In genomic region chr19:52601025-52601973, GRCh38 we compare ENCODE assay signal across 8 cellular contexts. TPM values are rescaled to one million over a fixed set of nuclear protein-coding genes. Genes with fewer than 3 reads are reported as not detected.
DNase-seq lines count a peak whose midpoint lies in the region; ATAC-seq and TF ChIP-seq lines count a peak whose summit lies in the region.

No MANE protein-coding gene starts in this region.

- peak; percentile 7 for TF ChIP-seq CTCF in fibroblast of pulmonary artery (IDR thresholded peaks at IDR 0.05; ENCODE audit: low read length, missing control alignments)

- peak overlapping the region; percentile 75 for H3K4me3 ChIP-seq in fibroblast of pulmonary artery (replicated peaks; ENCODE audit: low read depth, low read length)

- peak overlapping the region; percentile 88 to 97 (median 90) for H3K4me3 Mint-ChIP-seq in IgD-negative memory B cell
- H3K4me3 Mint-ChIP-seq in natural killer cell treated with Interleukin-12 subunit alpha and Interleukin-12 subunit beta and Interleukin-15 and Interleukin-18, amount 100 ng/mL, for 72 hours = peak overlapping the region; percentile 90
- H3K4me3 Mint-ChIP-seq in stimulated activated naive B cell treated with anti-CD40 and anti-IgM and Interleukin-4, amounts not matched to agents 10 μg/mL and 1 μg/mL and 100 μg/mL, for 72 hours = peak overlapping the region; percentile 88 to 91

- H3K27me3 Mint-ChIP-seq in IgD-negative memory B cell = no peaks in the 10 kb centered on the region
- no peaks in the 10 kb centered on the region for H3K27me3 Mint-ChIP-seq in natural killer cell treated with Interleukin-12 subunit alpha and Interleukin-12 subunit beta and Interleukin-15 and Interleukin-18, amount 100 ng/mL, for 72 hours
- no peaks in the 10 kb centered on the region for H3K27me3 Mint-ChIP-seq in stimulated activated naive B cell treated with anti-CD40 and anti-IgM and Interleukin-4, amounts not matched to agents 10 μg/mL and 1 μg/mL and 100 μg/mL, for 72 hours

- ATAC-seq in GM21529 (IDR thresholded peaks at IDR 0.05; ENCODE audit: unreplicated experiment) = peak; percentile 86
- peak; percentile 99 to 100 for ATAC-seq in natural killer cell treated with Interleukin-12 subunit alpha and Interleukin-12 subunit beta and Interleukin-15 and Interleukin-18, amount 100 ng/mL, for 72 hours
- ATAC-seq in stimulated activated naive B cell treated with anti-CD40 and anti-IgM and Interleukin-4, amounts not matched to agents 10 μg/mL and 1 μg/mL and 100 μg/mL, for 72 hours (replicated peaks) = peak; percentile 96 to 98

- H3K36me3 Mint-ChIP-seq in IgD-negative memory B cell = peaks cover 8% of the 10 kb centered on the region
- peaks cover 35% of the 10 kb centered on the region for H3K36me3 Mint-ChIP-seq in natural killer cell treated with Interleukin-12 subunit alpha and Interleukin-12 subunit beta and Interleukin-15 and Interleukin-18, amount 100 ng/mL, for 72 hours
- peaks cover 32 to 45% of the 10 kb centered on the region in 2 donors for H3K36me3 Mint-ChIP-seq in stimulated activated naive B cell treated with anti-CD40 and anti-IgM and Interleukin-4, amounts not matched to agents 10 μg/mL and 1 μg/mL and 100 μg/mL, for 72 hours

- DNase-seq in DMS53 (lab: John Stamatoyannopoulos, UW) (peak; percentile 94), fibroblast of pulmonary artery (ENCODE audit: low read depth) (peak; percentile 88)
- DNase-seq in activated T-helper 1 cell treated with anti-CD3 and anti-CD28 coated beads, Interleukin-2, amount 50 U/mL, for 16 hours (ENCODE audit: low read depth in 1 of 2, low spot score in 1 of 2) = peak; percentile 87 to 92
- DNase-seq in natural killer cell treated with Interleukin-12 subunit alpha and Interleukin-12 subunit beta and Interleukin-15 and Interleukin-18, amount 100 ng/mL, for 72 hours (ENCODE audit: low spot score) = peak; percentile 94
- DNase-seq in stimulated activated naive B cell treated with anti-CD40 and anti-IgM and Interleukin-4, amounts not matched to agents 10 μg/mL and 1 μg/mL and 100 μg/mL, for 72 hours = peak; percentile 87

- peaks cover 6 to 16% (median 15%) of the 10 kb centered on the region in 3 donors for H3K9me3 Mint-ChIP-seq in IgD-negative memory B cell
- H3K9me3 Mint-ChIP-seq in natural killer cell treated with Interleukin-12 subunit alpha and Interleukin-12 subunit beta and Interleukin-15 and Interleukin-18, amount 100 ng/mL, for 72 hours = peaks cover 5% of the 10 kb centered on the region
- H3K9me3 Mint-ChIP-seq in stimulated activated naive B cell treated with anti-CD40 and anti-IgM and Interleukin-4, amounts not matched to agents 10 μg/mL and 1 μg/mL and 100 μg/mL, for 72 hours = peaks cover 14% of the 10 kb centered on the region in 2 donors

- peak overlapping the region; percentile 31 to 92 (median 73) for H3K27ac Mint-ChIP-seq in IgD-negative memory B cell
- peak overlapping the region; percentile 18 to 57 for H3K27ac Mint-ChIP-seq in natural killer cell treated with Interleukin-12 subunit alpha and Interleukin-12 subunit beta and Interleukin-15 and Interleukin-18, amount 100 ng/mL, for 72 hours
- H3K27ac Mint-ChIP-seq in stimulated activated naive B cell treated with anti-CD40 and anti-IgM and Interleukin-4, amounts not matched to agents 10 μg/mL and 1 μg/mL and 100 μg/mL, for 72 hours = peak overlapping the region; percentile 86

- peaks cover 15 to 21% (median 17%) of the 10 kb centered on the region in 3 donors for H3K4me1 Mint-ChIP-seq in IgD-negative memory B cell
- peaks cover 20 to 21% of the 10 kb centered on the region in 2 donors for H3K4me1 Mint-ChIP-seq in natural killer cell treated with Interleukin-12 subunit alpha and Interleukin-12 subunit beta and Interleukin-15 and Interleukin-18, amount 100 ng/mL, for 72 hours (ENCODE audit: low read depth in 2 of 2)
- H3K4me1 Mint-ChIP-seq in stimulated activated naive B cell treated with anti-CD40 and anti-IgM and Interleukin-4, amounts not matched to agents 10 μg/mL and 1 μg/mL and 100 μg/mL, for 72 hours = peaks cover 9 to 30% of the 10 kb centered on the region in 2 donors

TF ChIP-seq in PFSK-1, 5 proteins besides CTCF, POLR2A, EP300 and RAD21:
- TF ChIP-seq FOXP2 (optimal IDR thresholded peaks at IDR 0.05; ENCODE audit: borderline replicate concordance, extremely low read depth, extremely low read length, insufficient read depth) (no peak), POLR2AphosphoS5 (IDR thresholded peaks at IDR 0.05; ENCODE audit: low read depth, low read length) (peak; percentile 32; the same call in 1 of the 2 replicates)

RNA-seq across cellular contexts. Expression of gene ZNF701, which starts 31.2 kb away (rescaled TPM):
- 18.3 TPM for polyA plus RNA-seq in IgD-negative memory B cell
- 0.35 TPM for polyA plus RNA-seq in PFSK-1 (2012; ENCODE audit: insufficient read length, low read depth)
- total RNA-seq in natural killer cell treated with Interleukin-12 subunit alpha and Interleukin-12 subunit beta and Interleukin-15 and Interleukin-18, amount 100 ng/mL, for 72 hours = 10 to 100 TPM; 30.7 to 33.4 TPM

RNA-seq across cellular contexts. Expression of gene ZNF83, which starts 36.9 kb away (rescaled TPM):
- polyA plus RNA-seq in IgD-negative memory B cell = 13.9 TPM
- 0.41 TPM for polyA plus RNA-seq in PFSK-1 (2012; ENCODE audit: insufficient read length, low read depth)
- 10 to 100 TPM; 20.2 to 25.8 TPM for total RNA-seq in natural killer cell treated with Interleukin-12 subunit alpha and Interleukin-12 subunit beta and Interleukin-15 and Interleukin-18, amount 100 ng/mL, for 72 hours

Comparison
In these comparisons a context has a peak if more than half of its experiments do, and no peak if none do; other contexts are left out.
1. Peak in every context shown above with its lines: DNase-seq, ATAC-seq and H3K4me3 ChIP-seq.